13 cellular contexts compared by ENCODE assay signal in the genomic region with DNA sequence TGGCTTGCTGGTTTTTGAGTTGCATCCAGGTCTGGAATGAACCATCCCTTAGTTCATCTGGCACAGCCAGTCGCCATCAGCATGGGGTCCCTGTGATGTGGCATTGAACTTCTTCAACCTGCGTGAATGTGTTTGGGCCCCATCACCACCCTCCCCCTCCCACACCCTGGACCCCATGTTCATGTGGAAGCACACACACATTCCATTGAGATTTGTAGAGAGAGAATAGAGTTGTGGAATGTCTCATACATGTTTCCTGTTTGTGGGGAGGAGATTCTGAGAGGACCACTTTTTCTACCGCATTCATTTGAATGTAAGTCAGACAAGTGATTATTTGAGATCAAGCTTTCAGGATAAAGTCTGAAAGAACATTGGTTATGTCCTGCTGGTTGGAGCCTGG.
A peak's percentile ranks its signal among the peaks of the same experiment; 100 is the strongest.
DNase-seq lines count a peak whose midpoint lies in the region; ATAC-seq and TF ChIP-seq lines count a peak whose summit lies in the region.
"Had no signal": no experiment of that assay in that cellular context is flagged by ENCODE, and none has a peak within 500 bp of the region (broad histone marks: within the 10 kb centered on the region; RNA-seq: fewer than 3 reads in every experiment).

No MANE protein-coding gene starts in this region.

- peaks cover 83% of the 10 kb centered on the region for H3K4me1 Mint-ChIP-seq in activated CD4-positive, alpha-beta T cell treated with anti-CD3 and anti-CD28 coated beads, Interleukin-2, amount 10 ng/mL, durations not matched to agents 24 days and 14 days
- H3K4me1 Mint-ChIP-seq in endothelial cell (ENCODE audit: unreplicated experiment) (peaks cover 90% of the 10 kb centered on the region), progenitor cell of endocrine pancreas (ENCODE audit: low read depth) (peaks cover 62% of the 10 kb centered on the region)

- peaks cover 25% of the 10 kb centered on the region for H3K36me3 Mint-ChIP-seq in activated CD4-positive, alpha-beta T cell treated with anti-CD3 and anti-CD28 coated beads, Interleukin-2, amount 10 ng/mL, durations not matched to agents 24 days and 14 days (ENCODE audit: low read depth)
- H3K36me3 Mint-ChIP-seq in endothelial cell (ENCODE audit: low read depth, unreplicated experiment) (peaks cover 53% of the 10 kb centered on the region), progenitor cell of endocrine pancreas (ENCODE audit: insufficient read depth) (peaks cover 10% of the 10 kb centered on the region)

- H3K27ac Mint-ChIP-seq in activated CD4-positive, alpha-beta T cell treated with anti-CD3 and anti-CD28 coated beads, Interleukin-2, amount 10 ng/mL, durations not matched to agents 24 days and 14 days, result peak overlapping the region; percentile 84
- H3K27ac Mint-ChIP-seq in endothelial cell (ENCODE audit: unreplicated experiment) (peak overlapping the region; percentile 96), progenitor cell of endocrine pancreas (peak overlapping the region; percentile 69)
- H3K27ac Mint-ChIP-seq: HFFc6 had no signal

- intact Hi-C loops in activated CD4-positive, alpha-beta T cell treated with anti-CD3 and anti-CD28 coated beads, Interleukin-2, amount 10 ng/mL, durations not matched to agents 24 days and 14 days (cut with micrococcal nuclease), result loop anchor here (1.0 to 2.0 kb wide), 4 partner anchors 9 to 83 kb away; no protein-coding TSS in a partner anchor

- TF ChIP-seq CTCF in endothelial cell (IDR thresholded peaks at IDR 0.05; ENCODE audit: unreplicated experiment) (no peak), progenitor cell of endocrine pancreas (IDR thresholded peaks at IDR 0.05; ENCODE audit: unreplicated experiment) (no peak)

- H3K4me3 Mint-ChIP-seq in activated CD4-positive, alpha-beta T cell treated with anti-CD3 and anti-CD28 coated beads, Interleukin-2, amount 10 ng/mL, durations not matched to agents 24 days and 14 days, result peak overlapping the region; percentile 69
- H3K4me3 Mint-ChIP-seq in endothelial cell (ENCODE audit: unreplicated experiment) (peak overlapping the region; percentile 56), progenitor cell of endocrine pancreas (ENCODE audit: low read depth) (no peak overlapping the region)

- no peaks in the 10 kb centered on the region for H3K27me3 Mint-ChIP-seq in activated CD4-positive, alpha-beta T cell treated with anti-CD3 and anti-CD28 coated beads, Interleukin-2, amount 10 ng/mL, durations not matched to agents 24 days and 14 days
- H3K27me3 Mint-ChIP-seq in endothelial cell (ENCODE audit: unreplicated experiment), result peaks cover 55% of the 10 kb centered on the region
- H3K27me3 Mint-ChIP-seq in progenitor cell of endocrine pancreas, result no peaks in the 10 kb centered on the region

- no peak for DNase-seq in activated CD4-positive, alpha-beta T cell treated with anti-CD3 and anti-CD28 coated beads, Interleukin-2, amount 10 ng/mL, durations not matched to agents 24 days and 14 days
- no peak for DNase-seq in activated CD4-positive, alpha-beta T cell treated with anti-CD3 and anti-CD28 coated beads for 4 hours
- peak; percentile 15 for DNase-seq in MG63
- no peak for DNase-seq in endothelial cell (ENCODE audit: low spot score)
- no peak for DNase-seq in progenitor cell of endocrine pancreas (ENCODE audit: low spot score, unreplicated experiment)
- DNase-seq in H4 (ENCODE audit: low spot score), result no peak
- DNase-seq: DMS79, HFFc6, immature natural killer cell, NCI-H1930 had no signal

- H3K9me3 ChIP-seq in MG63, result no peaks in the 10 kb centered on the region

- H3K36me3 ChIP-seq in MG63, result peaks cover 6% of the 10 kb centered on the region

- no peak overlapping the region for H3K4me3 ChIP-seq in MG63
- H3K4me3 ChIP-seq: K562 had no signal

- H3K27me3 ChIP-seq in MG63, result no peaks in the 10 kb centered on the region

- ATAC-seq in HG03097 (IDR thresholded peaks at IDR 0.05; ENCODE audit: low FRiP score, unreplicated experiment) (no peak), HG03571 (IDR thresholded peaks at IDR 0.05; ENCODE audit: unreplicated experiment) (no peak)
- ATAC-seq: K562 had no signal

- H3K9me3 Mint-ChIP-seq in activated CD4-positive, alpha-beta T cell treated with anti-CD3 and anti-CD28 coated beads, Interleukin-2, amount 10 ng/mL, durations not matched to agents 24 days and 14 days, result no peaks in the 10 kb centered on the region
- H3K9me3 Mint-ChIP-seq in endothelial cell (ENCODE audit: unreplicated experiment), result peaks cover 4% of the 10 kb centered on the region
- H3K9me3 Mint-ChIP-seq in progenitor cell of endocrine pancreas (ENCODE audit: low read depth), result peaks cover 9% of the 10 kb centered on the region
- H3K9me3 Mint-ChIP-seq: HFFc6, immature natural killer cell had no signal
